Comparison of ENCODE assay signal across 8 cellular contexts in genomic region chr6:29887330-29887818, GRCh38. TPM values are rescaled to one million over a fixed set of nuclear protein-coding genes. Genes with fewer than 3 reads are reported as not detected.
DNase-seq lines count a peak whose midpoint lies in the region; ATAC-seq, FAIRE-seq and TF ChIP-seq lines count a peak whose summit lies in the region.

No MANE protein-coding gene starts in this region.

- no peak overlapping the region for H3K27ac Mint-ChIP-seq in brain

- FAIRE-seq in D721Med (lab: Jason Lieb, UNC), result no peak

- H3K27me3 Mint-ChIP-seq in brain, result peaks cover 82% of the 10 kb centered on the region

- H3K4me1 ChIP-seq in iPS-20b (ENCODE audit: insufficient read depth, low read length), result no peaks in the 10 kb centered on the region

- peak overlapping the region; percentile 61 to 83 (median 76) for H3K4me3 Mint-ChIP-seq in brain

- H3K4me1 Mint-ChIP-seq in brain, result no peaks in the 10 kb centered on the region

- peaks cover 80% of the 10 kb centered on the region for H3K27me3 ChIP-seq in iPS-20b (ENCODE audit: insufficient read depth, low read length)

- no peak overlapping the region for H3K27ac ChIP-seq in iPS-20b (ENCODE audit: low read length)

- no peak overlapping the region; the same call in 1 of the 2 replicates for H3K9ac ChIP-seq in iPS-20b (ENCODE audit: low read depth, low read length)

- H3K4me3 ChIP-seq in iPS-20b (ENCODE audit: low read length), result peak overlapping the region; percentile 67

- H3K36me3 ChIP-seq in iPS-20b (ENCODE audit: insufficient read depth, low read depth, low read length), result no peaks in the 10 kb centered on the region

- no peak for TF ChIP-seq CTCF in GM13976 (IDR thresholded peaks at IDR 0.05; ENCODE audit: borderline replicate concordance, control extremely low read depth, extremely low read depth, insufficient read depth, missing control alignments)
- no peak for TF ChIP-seq CTCF in brain (conservative IDR thresholded peaks at IDR 0.05)
- no peak for TF ChIP-seq CTCF in D721Med (IDR thresholded peaks at IDR 0.05; ENCODE audit: insufficient read depth, missing control alignments)
- no peak for TF ChIP-seq CTCF in omental fat pad (IDR thresholded peaks at IDR 0.05)

- H3K9me3 ChIP-seq in iPS-20b (ENCODE audit: insufficient read depth, low read depth, low read length), result no peaks in the 10 kb centered on the region; the same call in 1 of the 2 replicates

- in situ Hi-C loops in GM13976 (cut with MboI; ENCODE audit: low sequenced_read_pairs, unreplicated experiment), result loop anchor here (5.0 kb wide), 1 partner anchor 55 kb away; the partner anchor contains the start of gene HLA-A

- peaks cover 0 to 9% (median 7%) of the 10 kb centered on the region in 5 experiments for H3K9me3 Mint-ChIP-seq in brain

- DNase-seq in GM13976 (ENCODE audit: low spot score), result peak; percentile 48
- DNase-seq in RPMI7951 (ENCODE audit: low read depth), result peak; percentile 56
- DNase-seq in stimulated activated CD4-positive, alpha-beta T cell treated with anti-CD3 and anti-CD28 coated beads, Interleukin-2, amount 100 ng/mL, for 4 hours (ENCODE audit: low read depth), result peak; percentile 6
- DNase-seq in D721Med (ENCODE audit: insufficient read length, low spot score), result no peak
- DNase-seq in omental fat pad (ENCODE audit: low spot score), result no peak

- peaks cover 4% of the 10 kb centered on the region for H3K36me3 Mint-ChIP-seq in brain

- ATAC-seq in HG02759 (IDR thresholded peaks at IDR 0.05; ENCODE audit: unreplicated experiment) (peak; percentile 62), omental fat pad (ENCODE audit: low FRiP score) (no peak)

RNA-seq across cellular contexts. Expression of gene HLA-A, which starts 55.0 kb away (rescaled TPM):
- 1,042 and 1,246 TPM in 2 replicates for total RNA-seq in RPMI7951 (2014; rRNA removed; shearing (Covaris generic))
- polyA plus RNA-seq in brain (ENCODE audit: insufficient read depth, low read depth, low replicate concordance), result 522 TPM
- total RNA-seq in omental fat pad, result 100 to 1,000 TPM; 354 to 771 (median 610) TPM

RNA-seq across cellular contexts. Expression of gene HLA-G, which starts 59.7 kb away (rescaled TPM):
- total RNA-seq in RPMI7951 (2014; rRNA removed; shearing (Covaris generic)), result not detected in 2 replicates
- not detected for polyA plus RNA-seq in brain (ENCODE audit: insufficient read depth, low read depth, low replicate concordance)
- total RNA-seq in omental fat pad, result not detected

Comparison
In these comparisons a context has a peak if more than half of its experiments do, and no peak if none do; other contexts are left out.
1. DNase-seq: peak in GM13976 (single experiment), RPMI7951 (single experiment) and stimulated activated CD4-positive, alpha-beta T cell treated with anti-CD3 and anti-CD28 coated beads, Interleukin-2, amount 100 ng/mL, for 4 hours (single experiment); none in D721Med (single experiment) and omental fat pad (single experiment).